ENCODE assay signal across 16 cellular contexts in the genomic region with DNA sequence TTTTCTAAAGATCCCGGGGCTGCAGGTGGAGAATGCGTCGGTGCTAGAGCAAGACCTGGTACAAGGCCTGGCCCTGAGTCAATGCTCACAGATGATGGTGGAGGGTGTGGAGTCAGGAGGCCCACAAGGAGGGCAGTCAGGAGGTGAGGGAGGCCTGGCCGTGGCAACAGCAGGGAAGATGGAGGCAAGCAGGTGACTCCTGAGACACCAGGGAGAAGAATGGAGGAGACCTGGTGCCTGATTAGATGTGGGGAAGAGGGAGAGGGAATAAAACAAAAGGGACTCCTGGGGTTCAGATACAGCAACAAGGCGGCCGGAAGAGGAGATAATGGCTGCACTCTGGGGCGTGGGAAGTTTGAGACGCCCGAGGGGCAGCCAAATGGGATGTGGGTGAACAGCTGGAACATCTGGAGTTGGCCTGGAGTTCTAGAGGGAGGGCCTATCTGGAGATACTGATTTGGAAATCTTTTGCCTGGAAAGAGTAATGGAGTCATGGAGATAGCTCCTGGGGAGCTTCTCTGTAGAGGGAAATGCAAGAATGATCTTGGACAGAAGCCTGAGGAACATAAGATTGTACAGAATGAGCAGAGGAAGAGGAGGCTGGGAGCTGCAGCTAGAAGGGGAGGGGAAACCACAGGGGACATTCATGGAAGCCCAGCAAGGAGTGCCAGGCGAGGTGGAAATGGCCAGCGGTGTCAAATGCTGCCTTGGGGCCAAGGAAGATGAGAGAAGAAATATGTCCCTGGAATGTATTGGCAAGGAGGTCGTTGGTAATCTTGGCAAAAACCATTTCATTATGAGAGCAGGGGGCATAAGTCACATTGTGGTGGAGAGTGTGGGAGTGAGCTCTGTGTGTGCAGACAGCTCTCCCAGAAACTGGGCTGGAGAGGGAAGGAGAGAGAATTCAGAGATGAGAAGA.
DNase-seq lines count a peak whose midpoint lies in the region; ATAC-seq, FAIRE-seq and TF ChIP-seq lines count a peak whose summit lies in the region.
"Had no signal": no experiment of that assay in that cellular context is flagged by ENCODE, and none has a peak within 500 bp of the region (broad histone marks: within the 10 kb centered on the region; RNA-seq: fewer than 3 reads in every experiment).

No MANE protein-coding gene starts in this region.

- H3K9me3 Mint-ChIP-seq in nephron, result peaks cover 13% of the 10 kb centered on the region

- H3K4me1 ChIP-seq in liver (ENCODE audit: control insufficient read depth in 4 of 4, insufficient read depth in 4 of 4, low read length in 3 of 4) (no peaks in the 10 kb centered on the region), HepG2 (ENCODE audit: insufficient read depth, low read length) (no peaks in the 10 kb centered on the region)
- H3K4me1 ChIP-seq: A549, gastrocnemius medialis, transverse colon had no signal

- peak overlapping the region in 2 of 3 experiments; percentile 4 to 16 for H3K4me3 Mint-ChIP-seq in nephron
- H3K4me3 Mint-ChIP-seq: activated naive CD4-positive, alpha-beta T cell treated with anti-CD3 and anti-CD28 coated beads, Interleukin-2, amount 50 U/mL, for 24 hours; natural killer cell had no signal

- peaks cover 3% of the 10 kb centered on the region for H3K36me3 Mint-ChIP-seq in nephron (ENCODE audit: low read depth)
- H3K36me3 Mint-ChIP-seq: activated naive CD4-positive, alpha-beta T cell treated with anti-CD3 and anti-CD28 coated beads, Interleukin-2, amount 50 U/mL, for 24 hours; natural killer cell had no signal

- H3K9ac ChIP-seq in liver (ENCODE audit: low read depth in 1 of 2, low read length in 2 of 2) (no peak overlapping the region), HepG2 (ENCODE audit: insufficient read depth, low read depth, low read length) (no peak overlapping the region)

- POLR2A ChIA-PET in HepG2 (lab: Yijun Ruan, JAX), result no interaction called here

- no peak for TF ChIP-seq POLR2A in HepG2 (IDR thresholded peaks at IDR 0.05; ENCODE audit: insufficient read depth in 1 of 2, low read depth in 2 of 2, low read length in 2 of 2)

- H3K27ac ChIP-seq in liver (ENCODE audit: low read depth in 1 of 2, low read length in 2 of 2) (no peak overlapping the region), HepG2 (ENCODE audit: extremely low read length, insufficient read depth, low read length) (no peak overlapping the region)
- H3K27ac ChIP-seq: gastrocnemius medialis, transverse colon had no signal

- H3K27me3 ChIP-seq in liver (ENCODE audit: control insufficient read depth in 4 of 4, insufficient read depth in 4 of 4, low read length in 3 of 4) (no peaks in the 10 kb centered on the region), HepG2 (ENCODE audit: control insufficient read depth in 1 of 2, insufficient read depth in 2 of 2, low read length in 2 of 2) (peaks cover 2 to 28% of the 10 kb centered on the region in 2 experiments; a peak in 2 of 5 replicates)
- H3K27me3 ChIP-seq: gastrocnemius medialis, transverse colon had no signal

- H3K9me3 ChIP-seq in liver (ENCODE audit: control insufficient read depth in 4 of 4, low read length in 3 of 4) (peaks cover 0 to 1% (median 0%) of the 10 kb centered on the region in 4 donors), HepG2 (ENCODE audit: low read length) (peaks cover 8% of the 10 kb centered on the region)
- H3K9me3 ChIP-seq: gastrocnemius medialis, transverse colon had no signal

- ATAC-seq in HepG2, result no peak
- ATAC-seq in GM18520 (IDR thresholded peaks at IDR 0.05; ENCODE audit: unreplicated experiment), result no peak
- ATAC-seq: gastrocnemius medialis, natural killer cell had no signal

- TF ChIP-seq EP300 in HepG2 (IDR thresholded peaks at IDR 0.05; ENCODE audit: low read depth in 2 of 2, low read length in 2 of 2), result no peak
- TF ChIP-seq EP300 in HepG2 (CRISPR knock-in tag; IDR thresholded peaks at IDR 0.05; ENCODE audit: borderline replicate concordance), result no peak

- BruUV-seq in HepG2 (replicated peaks; lab: Mats Ljungman, UMichigan), result no TSS peak

- H3K36me3 ChIP-seq in liver (ENCODE audit: control insufficient read depth in 4 of 4, insufficient read depth in 3 of 4, low read depth in 1 of 4, low read length in 3 of 4), result no peaks in the 10 kb centered on the region
- no peaks in the 10 kb centered on the region for H3K36me3 ChIP-seq in HepG2 (replicated peaks in 1 of 2; ENCODE audit: control insufficient read depth in 1 of 2, insufficient read depth in 2 of 2, low read length in 2 of 2)
- H3K36me3 ChIP-seq: gastrocnemius medialis, transverse colon had no signal

- no peaks in the 10 kb centered on the region for H3K79me2 ChIP-seq in HepG2 (ENCODE audit: insufficient read depth, low read length)

- no peak overlapping the region for H2AFZ ChIP-seq in HepG2 (ENCODE audit: low read length)

- TF ChIP-seq RAD21 in liver (IDR thresholded peaks at IDR 0.05) (no peak), HepG2 (CRISPR knock-in tag; IDR thresholded peaks at IDR 0.05) (no peak)

- no peak for FAIRE-seq in HepG2 (lab: Jason Lieb, UNC)
- FAIRE-seq: A549, keratinocyte had no signal

- WGBS in liver, result 82% methylated on average over 12 of the region's 12 CpGs
- WGBS in HepG2 (ENCODE audit: low lambda C conversion rate), result 21% methylated on average over 12 of the region's 12 CpGs

- DNase-seq in HepG2 (ENCODE audit: low spot score) (no peak), fibroblast of gingiva (ENCODE audit: low read depth) (peak; percentile 55), occipital lobe (lab: John Stamatoyannopoulos, UW) (no peak), T-helper 2 cell (no peak), NCI-H1694 (lab: John Stamatoyannopoulos, UW) (no peak)
- DNase-seq: dermis blood vessel endothelial cell, gastrocnemius medialis, natural killer cell, NCI-H2107, transverse colon had no signal

- no peaks in the 10 kb centered on the region for H4K20me1 ChIP-seq in HepG2 (ENCODE audit: insufficient read depth, low read length)

- in situ Hi-C loops in HepG2 (cut with HindIII; ENCODE audit: extremely low pct_ligation_motif_present, low pct_unique_long_range_greater_than_20kb), result no loop called here

- peak overlapping the region; percentile 89 to 98 (median 95) for H3K27ac Mint-ChIP-seq in nephron
- H3K27ac Mint-ChIP-seq: activated naive CD4-positive, alpha-beta T cell treated with anti-CD3 and anti-CD28 coated beads, Interleukin-2, amount 50 U/mL, for 24 hours; natural killer cell had no signal

- no peaks in the 10 kb centered on the region for H3K27me3 Mint-ChIP-seq in nephron (ENCODE audit: low read depth)

- intact Hi-C loops in HepG2 (cut with micrococcal nuclease; ENCODE audit: unreplicated experiment), result no loop called here

- no peak overlapping the region for H3K4me2 ChIP-seq in HepG2 (ENCODE audit: low read depth, low read length)
- H3K4me2 ChIP-seq: A549 had no signal

- CTCF ChIA-PET in HepG2 (lab: Yijun Ruan, JAX; ENCODE audit: low intra/inter-chr PET ratio, low total read pairs), result no interaction called here

- H3K4me1 Mint-ChIP-seq in nephron, result peaks cover 42% of the 10 kb centered on the region
- H3K4me1 Mint-ChIP-seq: activated naive CD4-positive, alpha-beta T cell treated with anti-CD3 and anti-CD28 coated beads, Interleukin-2, amount 50 U/mL, for 24 hours; natural killer cell had no signal

- H3K4me3 ChIP-seq in liver (ENCODE audit: low read depth in 1 of 3, low read length in 3 of 3) (no peak overlapping the region), HepG2 (replicated peaks in 1 of 3; ENCODE audit: insufficient read depth in 1 of 3, low read depth in 2 of 3, low read length in 3 of 3) (no peak overlapping the region)
- H3K4me3 ChIP-seq: A549, gastrocnemius medialis, transverse colon had no signal

- TF ChIP-seq CTCF in liver (IDR thresholded peaks at IDR 0.05; ENCODE audit: low read depth, low read length, missing input control) (no peak), HepG2 (CRISPR knock-in tag; IDR thresholded peaks at IDR 0.05) (no peak), nephron (IDR thresholded peaks at IDR 0.05; ENCODE audit: unreplicated experiment in 3 of 3) (no peak)

TF ChIP-seq in liver, 16 proteins besides CTCF, POLR2A, EP300 and RAD21:
- TF ChIP-seq HNF4A (conservative IDR thresholded peaks at IDR 0.05) (no peak), NR2F2 (IDR thresholded peaks at IDR 0.05) (peak; percentile 37)

TF ChIP-seq in HepG2, 621 proteins besides CTCF, POLR2A, EP300 and RAD21 (continues in another document):
- TF ChIP-seq ADNP (CRISPR knock-in tag; IDR thresholded peaks at IDR 0.05) (no peak), PBX2 (CRISPR knock-in tag; IDR thresholded peaks at IDR 0.05) (no peak), GPBP1L1 (CRISPR knock-in tag; IDR thresholded peaks at IDR 0.05) (no peak), PHF5A (CRISPR knock-in tag; IDR thresholded peaks at IDR 0.05; ENCODE audit: low read depth, unreplicated experiment) (no peak)
- TF ChIP-seq, protein P1, sequence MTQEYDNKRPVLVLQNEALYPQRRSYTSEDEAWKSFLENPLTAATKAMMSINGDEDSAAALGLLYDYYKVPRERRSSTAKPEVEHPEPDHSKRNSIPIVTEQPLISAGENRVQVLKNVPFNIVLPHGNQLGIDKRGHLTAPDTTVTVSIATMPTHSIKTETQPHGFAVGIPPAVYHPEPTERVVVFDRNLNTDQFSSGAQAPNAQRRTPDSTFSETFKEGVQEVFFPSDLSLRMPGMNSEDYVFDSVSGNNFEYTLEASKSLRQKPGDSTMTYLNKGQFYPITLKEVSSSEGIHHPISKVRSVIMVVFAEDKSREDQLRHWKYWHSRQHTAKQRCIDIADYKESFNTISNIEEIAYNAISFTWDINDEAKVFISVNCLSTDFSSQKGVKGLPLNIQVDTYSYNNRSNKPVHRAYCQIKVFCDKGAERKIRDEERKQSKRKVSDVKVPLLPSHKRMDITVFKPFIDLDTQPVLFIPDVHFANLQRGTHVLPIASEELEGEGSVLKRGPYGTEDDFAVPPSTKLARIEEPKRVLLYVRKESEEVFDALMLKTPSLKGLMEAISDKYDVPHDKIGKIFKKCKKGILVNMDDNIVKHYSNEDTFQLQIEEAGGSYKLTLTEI (CRISPR knock-in tag; conservative IDR thresholded peaks at IDR 0.05), result no peak
